Comparison of ENCODE assay signal across 24 cellular contexts in genomic region chr9:133942206-133942975, GRCh38. TPM values are rescaled to one million over a fixed set of nuclear protein-coding genes. Genes with fewer than 3 reads are reported as not detected.
DNase-seq lines count a peak whose midpoint lies in the region; ATAC-seq and TF ChIP-seq lines count a peak whose summit lies in the region.
"Had no signal": no experiment of that assay in that cellular context is flagged by ENCODE, and none has a peak within 500 bp of the region (broad histone marks: within the 10 kb centered on the region; RNA-seq: fewer than 3 reads in every experiment).

No MANE protein-coding gene starts in this region.

- no peaks in the 10 kb centered on the region for H3K4me1 ChIP-seq in H9 (ENCODE audit: insufficient read depth, low read length)
- H3K4me1 ChIP-seq in lower lobe of right lung, result peaks cover 17% of the 10 kb centered on the region
- H3K4me1 ChIP-seq: parathyroid adenoma had no signal

- H3K27me3 ChIP-seq in H9 (ENCODE audit: insufficient read depth, low read length) (no peaks in the 10 kb centered on the region), lower lobe of right lung (ENCODE audit: low read depth) (no peaks in the 10 kb centered on the region)

- intact Hi-C loops in lower lobe of right lung (cut with DNase I), result no loop called here

- H3K79me2 ChIP-seq in H9 (ENCODE audit: insufficient read depth, low read length), result peaks cover 2% of the 10 kb centered on the region; the same call in 1 of the 2 replicates
- H3K79me2 ChIP-seq: parathyroid adenoma had no signal

- no peak overlapping the region for H3T11ph ChIP-seq in H9 (ENCODE audit: low read length)

- no peak overlapping the region for H3K18ac ChIP-seq in H9 (ENCODE audit: insufficient read length, low read depth, low read length)

- H2AK5ac ChIP-seq in H9 (ENCODE audit: insufficient read length, low read length), result no peak overlapping the region

- H3K56ac ChIP-seq in H9 (ENCODE audit: insufficient read length, low read depth, low read length), result no peak overlapping the region

- H3K36me3 Mint-ChIP-seq in H9 (ENCODE audit: insufficient read depth in 1 of 3, low read depth in 3 of 3) (peaks cover 4 to 25% (median 14%) of the 10 kb centered on the region in 3 experiments; a peak in 6 of 7 replicates), chondrocyte (ENCODE audit: low read depth) (peaks cover 7% of the 10 kb centered on the region)
- H3K36me3 Mint-ChIP-seq: activated naive CD8-positive, alpha-beta T cell; natural killer cell treated with Interleukin-12 subunit alpha and Interleukin-12 subunit beta and Interleukin-15 and Interleukin-18, amount 100 ng/mL, for 72 hours had no signal

- H2BK20ac ChIP-seq in H9 (ENCODE audit: low read depth, low read length, poor library complexity, severe bottlenecking), result no peak overlapping the region

- H2BK5ac ChIP-seq in H9 (ENCODE audit: insufficient read length, low read length), result no peak overlapping the region

- H4K91ac ChIP-seq in H9 (ENCODE audit: insufficient read length, low read depth, low read length), result no peak overlapping the region

- no peak for ATAC-seq in lower lobe of right lung
- ATAC-seq: left colon; natural killer cell treated with Interleukin-12 subunit alpha and Interleukin-12 subunit beta and Interleukin-15 and Interleukin-18, amount 100 ng/mL, for 72 hours; T-helper 17 cell had no signal

- H3K23me2 ChIP-seq in H9 (ENCODE audit: insufficient read length, low read depth, low read length, poor library complexity, severe bottlenecking), result no peaks in the 10 kb centered on the region

- no peak overlapping the region for H3K27ac ChIP-seq in H9 (ENCODE audit: insufficient read length, low read depth, low read length)
- H3K27ac ChIP-seq in lower lobe of right lung, result no peak overlapping the region
- H3K27ac ChIP-seq: C4-2B, KMS-11, parathyroid adenoma, SK-N-MC had no signal

- peaks cover 3% of the 10 kb centered on the region for H4K20me1 ChIP-seq in H9 (ENCODE audit: control insufficient read depth, insufficient read depth, insufficient read length)

- H3K79me1 ChIP-seq in H9 (ENCODE audit: insufficient read depth, low read depth, low read length, poor library complexity, severe bottlenecking), result peaks cover 3% of the 10 kb centered on the region

- DNase-seq in H9 (no peak), chondrocyte (ENCODE audit: low spot score) (peak; percentile 65), lower lobe of right lung (peak; percentile 26), retina (peak; percentile 34), NCI-H187 treated with DMSO at 0.1 percent for 48 hours (lab: John Stamatoyannopoulos, UW) (no peak), occipital lobe (lab: John Stamatoyannopoulos, UW) (no peak)
- no peak for DNase-seq in NK-92 treated with Interleukin-12 subunit alpha and Interleukin-12 subunit beta, amount 100 ng/mL, for 24 hours (lab: John Stamatoyannopoulos, UW)
- DNase-seq in stimulated activated naive CD4-positive, alpha-beta T cell (lab: John Stamatoyannopoulos, UW), result no peak
- DNase-seq: activated CD4-positive, alpha-beta T cell treated with anti-CD3 and anti-CD28 coated beads for 4 hours; cerebellar nuclear complex; head of caudate nucleus; left colon; NCI-H1694; NCI-H2171; NCI-H524 treated with DMSO at 0.1 percent for 48 hours; stimulated activated CD4-positive, alpha-beta T cell treated with anti-CD3 and anti-CD28 coated beads, Interleukin-1b, Interleukin-23, amount 100 ng/mL, for 48 hours; substantia nigra; T-helper 17 cell had no signal

- H3K27ac Mint-ChIP-seq in H9 (peak overlapping the region in 2 of 3 experiments; percentile 75 to 78; a peak in 3 of 7 replicates), chondrocyte (ENCODE audit: unreplicated experiment) (no peak overlapping the region)
- H3K27ac Mint-ChIP-seq: activated naive CD8-positive, alpha-beta T cell; natural killer cell treated with Interleukin-12 subunit alpha and Interleukin-12 subunit beta and Interleukin-15 and Interleukin-18, amount 100 ng/mL, for 72 hours; T-helper 17 cell had no signal

- H3K4me3 Mint-ChIP-seq in H9 (no peak overlapping the region), chondrocyte (ENCODE audit: unreplicated experiment) (no peak overlapping the region)
- H3K4me3 Mint-ChIP-seq: activated naive CD8-positive, alpha-beta T cell; natural killer cell treated with Interleukin-12 subunit alpha and Interleukin-12 subunit beta and Interleukin-15 and Interleukin-18, amount 100 ng/mL, for 72 hours; T-helper 17 cell had no signal

- H3K4ac ChIP-seq in H9 (ENCODE audit: low read depth, low read length), result no peak overlapping the region

- no peaks in the 10 kb centered on the region for H3K9me3 ChIP-seq in H9 (ENCODE audit: control insufficient read depth, low read depth, low read length)
- no peaks in the 10 kb centered on the region for H3K9me3 ChIP-seq in lower lobe of right lung

- H2BK12ac ChIP-seq in H9 (ENCODE audit: insufficient read length, low read depth, low read length), result no peak overlapping the region

- H3K4me1 Mint-ChIP-seq in H9, result peaks cover 11 to 15% of the 10 kb centered on the region in 2 experiments
- H3K4me1 Mint-ChIP-seq in chondrocyte (ENCODE audit: low read depth), result peaks cover 7% of the 10 kb centered on the region
- H3K4me1 Mint-ChIP-seq: T-helper 17 cell had no signal

- H4K8ac ChIP-seq in H9 (replicated peaks; ENCODE audit: insufficient read length, low read depth, low read length), result no peak overlapping the region

- TF ChIP-seq CTCF in H9 (conservative IDR thresholded peaks at IDR 0.05) (no peak), chondrocyte (IDR thresholded peaks at IDR 0.05) (no peak), lower lobe of right lung (IDR thresholded peaks at IDR 0.05) (no peak)

- H3K9me3 Mint-ChIP-seq in H9, result no peaks in the 10 kb centered on the region
- no peaks in the 10 kb centered on the region for H3K9me3 Mint-ChIP-seq in chondrocyte (ENCODE audit: low read depth)
- H3K9me3 Mint-ChIP-seq: natural killer cell treated with Interleukin-12 subunit alpha and Interleukin-12 subunit beta and Interleukin-15 and Interleukin-18, amount 100 ng/mL, for 72 hours had no signal

- H3K23ac ChIP-seq in H9 (ENCODE audit: insufficient read length, low read depth, low read length), result no peak overlapping the region

- no peak overlapping the region for H3K4me3 ChIP-seq in lower lobe of right lung
- H3K4me3 ChIP-seq: SK-N-MC had no signal

- no peak overlapping the region for H2BK15ac ChIP-seq in H9 (ENCODE audit: low read depth, low read length)

- no peak overlapping the region; the same call in 1 of the 2 replicates for H3K14ac ChIP-seq in H9 (ENCODE audit: insufficient read depth, low read length)

- H3K27me3 Mint-ChIP-seq in H9 (ENCODE audit: low read depth) (no peaks in the 10 kb centered on the region), chondrocyte (ENCODE audit: low read depth) (no peaks in the 10 kb centered on the region)
- H3K27me3 Mint-ChIP-seq: activated naive CD8-positive, alpha-beta T cell; natural killer cell treated with Interleukin-12 subunit alpha and Interleukin-12 subunit beta and Interleukin-15 and Interleukin-18, amount 100 ng/mL, for 72 hours; T-helper 17 cell had no signal

- no peak overlapping the region for H2AFZ ChIP-seq in H9 (ENCODE audit: low read length)
- H2AFZ ChIP-seq: parathyroid adenoma had no signal

- H2BK120ac ChIP-seq in H9 (ENCODE audit: low read depth, low read length, poor library complexity, severe bottlenecking), result no peak overlapping the region

- WGBS in H9 (ENCODE audit: extremely low coverage, insufficient read length, low lambda C conversion rate), result no CpG with 5 or more reads among the region's 27 CpGs

- H4K5ac ChIP-seq in H9 (ENCODE audit: insufficient read length, low read depth, low read length), result no peak overlapping the region

- peaks cover 11% of the 10 kb centered on the region for H3K36me3 ChIP-seq in lower lobe of right lung

- H3K4me2 ChIP-seq in H9 (ENCODE audit: insufficient read depth, insufficient read length, low read length), result no peak overlapping the region
- H3K4me2 ChIP-seq: KMS-11 had no signal

- no peak overlapping the region for H3K9ac ChIP-seq in H9 (ENCODE audit: extremely low read depth, insufficient read length, low read length)
- H3K9ac ChIP-seq: KMS-11, parathyroid adenoma had no signal

RNA-seq across cellular contexts. Expression of gene VAV2, which starts 49.7 kb away (rescaled TPM):
- total RNA-seq in H9 (2021) (58.7 and 58.9 TPM in 2 replicates), chondrocyte (17.7 to 34.2 TPM (median 19.3 TPM) in 3 replicates), lower lobe of right lung (26.9 TPM), occipital lobe (41.3 TPM)

Comparison
In these comparisons a context has a peak if more than half of its experiments do, and no peak if none do; other contexts are left out.
1. DNase-seq: peak in chondrocyte (single experiment), lower lobe of right lung (single experiment) and retina (single experiment); none in H9 (single experiment), NK-92 treated with Interleukin-12 subunit alpha and Interleukin-12 subunit beta, amount 100 ng/mL, for 24 hours (single experiment), NCI-H187 treated with DMSO at 0.1 percent for 48 hours (single experiment), stimulated activated naive CD4-positive, alpha-beta T cell (0 of 6) and occipital lobe (single experiment).